ENCODE assay signal across 21 cellular contexts in the genomic region with DNA sequence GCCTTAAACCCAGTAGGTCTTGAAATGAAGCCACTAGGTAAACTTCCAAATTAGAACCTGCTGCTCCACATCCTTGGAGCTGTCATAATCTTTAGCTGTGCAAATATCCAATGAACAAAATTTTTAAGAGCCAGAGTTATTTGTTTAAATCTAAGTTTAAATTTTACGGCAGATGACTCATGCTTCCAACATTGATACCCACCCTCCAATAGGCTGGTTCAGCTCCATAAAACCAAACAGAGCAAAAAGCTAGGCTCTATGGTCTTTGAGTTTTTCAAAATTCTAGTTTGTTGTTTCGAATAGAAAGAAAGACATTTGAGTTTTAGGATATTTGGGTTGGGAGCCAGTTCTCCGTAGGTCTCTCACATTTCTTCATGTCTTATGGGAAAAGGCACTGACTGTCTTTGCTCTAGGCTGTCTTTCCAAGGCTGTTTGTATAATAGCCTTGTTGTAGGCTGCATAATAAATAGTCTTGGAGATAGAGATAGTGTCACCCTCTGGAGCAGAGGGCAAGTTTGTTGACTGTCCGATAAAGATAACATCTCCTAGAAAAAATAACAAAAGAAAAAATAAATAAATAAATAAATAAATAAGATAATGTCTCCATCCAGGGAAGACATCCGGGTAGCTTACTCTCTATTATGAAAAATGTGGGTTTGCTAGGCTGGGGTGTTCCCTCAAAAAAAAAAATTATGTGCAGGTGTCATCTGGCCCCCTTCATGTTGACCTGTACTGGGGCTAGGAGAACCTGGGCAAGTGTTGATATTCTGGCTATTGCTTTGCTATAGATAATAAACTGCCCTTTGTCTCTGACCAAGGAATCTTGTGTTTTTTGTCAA. TPM values are rescaled to one million over a fixed set of nuclear protein-coding genes. Genes with fewer than 3 reads are reported as not detected.
"Had no signal": no experiment of that assay in that cellular context is flagged by ENCODE, and none has a peak within 500 bp of the region (broad histone marks: within the 10 kb centered on the region; RNA-seq: fewer than 3 reads in every experiment).

No MANE protein-coding gene starts in this region.

- H2AFZ ChIP-seq: hepatocyte had no signal

- H3K36me3 ChIP-seq: left lung, sigmoid colon, spleen, WERI-Rb-1 had no signal

- H3K9me3 ChIP-seq: left lung, sigmoid colon, spleen had no signal

- H3K79me2 ChIP-seq: hepatocyte had no signal

- H3K4me3 ChIP-seq: hepatocyte, left lung, lung, sigmoid colon, spleen had no signal

- H3K27ac ChIP-seq: hepatocyte, left lung, spleen, WERI-Rb-1 had no signal

- H3K4me2 ChIP-seq: hepatocyte had no signal

- DNase-seq: activated CD4-positive, alpha-beta T cell treated with anti-CD3 and anti-CD28 coated beads for 1 hour; activated CD8-positive, alpha-beta memory T cell treated with anti-CD3 and anti-CD28 coated beads for 24 hours; activated CD8-positive, alpha-beta memory T cell treated with anti-CD3 and anti-CD28 coated beads, Interleukin-2, amount 50 U/mL, for 4 hours; activated T-cell treated with anti-CD3 and anti-CD28 coated beads, Interleukin-2, amount 50 U/mL, for 24 hours; central memory CD4-positive, alpha-beta T cell; effector memory CD4-positive, alpha-beta T cell; glutamatergic neuron; immature natural killer cell; left lung; naive thymus-derived CD4-positive, alpha-beta T cell; occipital lobe; retina; sigmoid colon; spleen; stimulated activated CD4-positive, alpha-beta T cell treated with anti-CD3 and anti-CD28 coated beads, Interleukin-4, amount 100 ng/mL, for 1 hour; stimulated activated naive CD4-positive, alpha-beta T cell; WERI-Rb-1 had no signal

- ATAC-seq: activated T-helper 17 cell treated with anti-CD3 and anti-CD28 coated beads, Interleukin-2, amount 50 U/mL, for 72 hours; left lung; naive thymus-derived CD4-positive, alpha-beta T cell had no signal

- H3K27me3 ChIP-seq: hepatocyte, left lung, sigmoid colon, spleen had no signal

- H3K4me1 ChIP-seq: left lung, spleen had no signal

RNA-seq across cellular contexts. Expression of a gene that starts 36.5 kb away (rescaled TPM):
- total RNA-seq: T-helper 2 cell treated with Interferon-gamma antibody and Interleukin-4, amounts not matched to agents 100 ng/mL and 5 ng/mL, for 36 hours had no signal
